In the genomic region with DNA sequence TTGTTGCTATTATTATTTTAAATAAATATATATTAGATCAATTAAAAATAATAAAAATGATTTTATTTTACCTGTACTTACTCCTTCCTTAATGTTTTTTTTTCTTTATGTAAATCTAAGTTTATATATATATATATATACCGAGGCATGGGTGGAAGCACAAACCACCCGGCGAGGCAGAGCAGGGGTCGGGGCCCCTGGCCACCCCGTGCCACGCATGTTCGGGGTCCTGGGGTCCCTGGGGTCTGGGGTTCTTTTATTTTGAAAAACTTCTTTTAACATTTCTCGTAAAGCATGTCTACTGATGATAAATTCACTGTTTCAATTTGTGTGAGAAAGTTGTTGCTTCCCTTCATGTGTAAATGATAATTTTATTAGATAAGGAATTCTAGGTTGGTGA, we compare ENCODE assay signal across 28 cellular contexts.
"Had no signal": no experiment of that assay in that cellular context is flagged by ENCODE, and none has a peak within 500 bp of the region (broad histone marks: within the 10 kb centered on the region; RNA-seq: fewer than 3 reads in every experiment).

No MANE protein-coding gene starts in this region.

- H3K36me3 Mint-ChIP-seq: stimulated activated effector memory CD8-positive, alpha-beta T cell treated with anti-CD3 and anti-CD28 coated beads, Interleukin-12 subunit alpha, Interleukin-12 subunit beta, amount 100 ng/mL, for 72 hours; stimulated activated memory B cell treated with anti-CD40 and anti-IgM and Interleukin-4, amounts not matched to agents 10 μg/mL and 1 μg/mL and 100 μg/mL, for 72 hours; stimulated activated naive B cell treated with anti-CD40 and anti-IgM and Interleukin-4, amounts not matched to agents 10 μg/mL and 1 μg/mL and 100 μg/mL, for 72 hours; type B pancreatic cell had no signal

- ATAC-seq: stimulated activated effector memory CD8-positive, alpha-beta T cell treated with anti-CD3 and anti-CD28 coated beads, Interleukin-12 subunit alpha, Interleukin-12 subunit beta, amount 100 ng/mL, for 72 hours; stimulated activated memory B cell treated with anti-CD40 and anti-IgM and Interleukin-4, amounts not matched to agents 10 μg/mL and 1 μg/mL and 100 μg/mL, for 72 hours; stimulated activated naive B cell treated with anti-CD40 and anti-IgM and Interleukin-4, amounts not matched to agents 10 μg/mL and 1 μg/mL and 100 μg/mL, for 72 hours; stimulated activated naive CD8-positive, alpha-beta T cell treated with anti-CD3 and anti-CD28 coated beads, Interleukin-15, amount 100 ng/mL, for 72 hours; stimulated activated naive CD8-positive, alpha-beta T cell treated with anti-CD3 and anti-CD28 coated beads, Interleukin-15, Interleukin-2, amounts not matched to agents 100 U/mL and 50 U/mL, for 24 hours; upper lobe of right lung had no signal

- H3K27ac ChIP-seq: stomach, suprapubic skin, testis, thoracic aorta, thyroid gland, tibial artery, tibial nerve, transverse colon, upper lobe of left lung, upper lobe of right lung, uterus, vagina had no signal

- H3K27me3 ChIP-seq: stomach, suprapubic skin, testis, thyroid gland, tibial artery, tibial nerve, transverse colon, upper lobe of left lung, upper lobe of right lung, uterus, vagina had no signal

- H3K4me3 Mint-ChIP-seq: stimulated activated effector memory CD8-positive, alpha-beta T cell treated with anti-CD3 and anti-CD28 coated beads, Interleukin-12 subunit alpha, Interleukin-12 subunit beta, amount 100 ng/mL, for 72 hours; stimulated activated memory B cell treated with anti-CD40 and anti-IgM and Interleukin-4, amounts not matched to agents 10 μg/mL and 1 μg/mL and 100 μg/mL, for 72 hours; stimulated activated naive B cell treated with anti-CD40 and anti-IgM and Interleukin-4, amounts not matched to agents 10 μg/mL and 1 μg/mL and 100 μg/mL, for 72 hours; stimulated activated naive CD8-positive, alpha-beta T cell treated with anti-CD3 and anti-CD28 coated beads, Interleukin-15, amount 100 ng/mL, for 72 hours; stimulated activated naive CD8-positive, alpha-beta T cell treated with anti-CD3 and anti-CD28 coated beads, Interleukin-15, Interleukin-2, amounts not matched to agents 100 ng/mL and 50 ng/mL, for 24 hours; type B pancreatic cell had no signal

- H3K27me3 Mint-ChIP-seq: stimulated activated memory B cell treated with anti-CD40 and anti-IgM and Interleukin-4, amounts not matched to agents 10 μg/mL and 1 μg/mL and 100 μg/mL, for 72 hours; stimulated activated naive B cell treated with anti-CD40 and anti-IgM and Interleukin-4, amounts not matched to agents 10 μg/mL and 1 μg/mL and 100 μg/mL, for 72 hours; stimulated activated naive CD8-positive, alpha-beta T cell treated with anti-CD3 and anti-CD28 coated beads, Interleukin-15, amount 100 ng/mL, for 72 hours; stimulated activated naive CD8-positive, alpha-beta T cell treated with anti-CD3 and anti-CD28 coated beads, Interleukin-15, Interleukin-2, amounts not matched to agents 100 ng/mL and 50 ng/mL, for 24 hours; type B pancreatic cell had no signal

- H3K4me3 ChIP-seq: stomach, suprapubic skin, testis, thoracic aorta, thyroid gland, tibial artery, tibial nerve, transverse colon, upper lobe of left lung, upper lobe of right lung, uterus, vagina had no signal

- H3K36me3 ChIP-seq: stomach, suprapubic skin, thoracic aorta, thyroid gland, tibial artery, tibial nerve, transverse colon, upper lobe of left lung, upper lobe of right lung, uterus, vagina had no signal

- H3K4me1 Mint-ChIP-seq: stimulated activated effector memory CD8-positive, alpha-beta T cell treated with anti-CD3 and anti-CD28 coated beads, Interleukin-12 subunit alpha, Interleukin-12 subunit beta, amount 100 ng/mL, for 72 hours; stimulated activated memory B cell treated with anti-CD40 and anti-IgM and Interleukin-4, amounts not matched to agents 10 μg/mL and 1 μg/mL and 100 μg/mL, for 72 hours; stimulated activated naive B cell treated with anti-CD40 and anti-IgM and Interleukin-4, amounts not matched to agents 10 μg/mL and 1 μg/mL and 100 μg/mL, for 72 hours; stimulated activated naive CD8-positive, alpha-beta T cell treated with anti-CD3 and anti-CD28 coated beads, Interleukin-15, amount 100 ng/mL, for 72 hours had no signal

- H3K4me1 ChIP-seq: stomach, suprapubic skin, testis, thyroid gland, tibial artery, tibial nerve, transverse colon, upper lobe of left lung, upper lobe of right lung, uterus, vagina had no signal

- H3K27ac Mint-ChIP-seq: stimulated activated effector memory CD8-positive, alpha-beta T cell treated with anti-CD3 and anti-CD28 coated beads, Interleukin-12 subunit alpha, Interleukin-12 subunit beta, amount 100 ng/mL, for 72 hours; stimulated activated memory B cell treated with anti-CD40 and anti-IgM and Interleukin-4, amounts not matched to agents 10 μg/mL and 1 μg/mL and 100 μg/mL, for 72 hours; stimulated activated naive B cell treated with anti-CD40 and anti-IgM and Interleukin-4, amounts not matched to agents 10 μg/mL and 1 μg/mL and 100 μg/mL, for 72 hours; stimulated activated naive CD8-positive, alpha-beta T cell treated with anti-CD3 and anti-CD28 coated beads, Interleukin-15, amount 100 ng/mL, for 72 hours; stimulated activated naive CD8-positive, alpha-beta T cell treated with anti-CD3 and anti-CD28 coated beads, Interleukin-15, Interleukin-2, amounts not matched to agents 100 ng/mL and 50 ng/mL, for 24 hours; type B pancreatic cell had no signal

- DNase-seq: stimulated activated CD4-positive, alpha-beta T cell treated with anti-CD3 and anti-CD28 coated beads, Interleukin-2, amount 100 ng/mL, for 48 hours; stimulated activated CD4-positive, alpha-beta T cell treated with anti-CD3 and anti-CD28 coated beads, Interleukin-4, amount 100 ng/mL, for 1 hour; stimulated activated CD4-positive, alpha-beta T cell treated with anti-CD3 and anti-CD28 coated beads, Interleukin-4, amount 100 ng/mL, for 24 hours; stimulated activated CD4-positive, alpha-beta T cell treated with anti-CD3 and anti-CD28 coated beads, Interleukin-4, amount 100 ng/mL, for 4 hours; stimulated activated CD8-positive, alpha-beta memory T cell treated with anti-CD3 and anti-CD28 coated beads, Interleukin-4, amount 100 ng/mL, for 48 hours; stimulated activated naive B cell treated with anti-CD40 and anti-IgM and Interleukin-4, amounts not matched to agents 10 μg/mL and 1 μg/mL and 100 μg/mL, for 72 hours; stimulated activated naive CD4-positive, alpha-beta T cell; stimulated activated naive CD4-positive, alpha-beta T cell treated with Interleukin-2 at 50 U/mL for 16 hours; stimulated activated naive CD8-positive, alpha-beta T cell treated with anti-CD3 and anti-CD28 coated beads, Interleukin-15, amount 100 ng/mL, for 72 hours; stimulated activated naive CD8-positive, alpha-beta T cell treated with anti-CD3 and anti-CD28 coated beads, Interleukin-15, Interleukin-2, amounts not matched to agents 100 U/mL and 50 U/mL, for 24 hours; stomach; substantia nigra; testis; thyroid gland; tibial artery; transverse colon; trophoblast cell; upper lobe of right lung; uterus had no signal

- H3K9me3 Mint-ChIP-seq: stimulated activated memory B cell treated with anti-CD40 and anti-IgM and Interleukin-4, amounts not matched to agents 10 μg/mL and 1 μg/mL and 100 μg/mL, for 72 hours had no signal
